21 cellular contexts compared by ENCODE assay signal in genomic region chr2:2808551-2809058, GRCh38.
DNase-seq lines count a peak whose midpoint lies in the region; ATAC-seq and TF ChIP-seq lines count a peak whose summit lies in the region.
"Had no signal": no experiment of that assay in that cellular context is flagged by ENCODE, and none has a peak within 500 bp of the region (broad histone marks: within the 10 kb centered on the region; RNA-seq: fewer than 3 reads in every experiment).

No MANE protein-coding gene starts in this region.

- H3K9me3 ChIP-seq in right atrium auricular region (peaks cover 0 to under 1% of the 10 kb centered on the region in 2 donors), left ventricle myocardium inferior (replicated peaks) (peaks cover 15% of the 10 kb centered on the region), esophagus muscularis mucosa (peaks cover 0 to 12% (median under 1%) of the 10 kb centered on the region in 4 donors), spleen (peaks cover 0 to 20% (median 9%) of the 10 kb centered on the region in 8 donors)
- H3K9me3 ChIP-seq: A549, BE2C, HAP-1 had no signal

- DNase-seq in right atrium auricular region (ENCODE audit: low spot score) = peak; percentile 21
- no peak for DNase-seq in left ventricle myocardium inferior
- DNase-seq in esophagus muscularis mucosa (ENCODE audit: extremely low spot score) = peak; percentile 91
- DNase-seq in spleen = peak; percentile 45
- no peak for DNase-seq in NCI-H1436 treated with DMSO at 0.1 percent for 48 hours (lab: John Stamatoyannopoulos, UW)
- no peak for DNase-seq in effector CD4-positive, alpha-beta T cell
- DNase-seq: 8988T; ACHN; AML-193; BE2C; CD4-positive, alpha-beta T cell; CD8-positive, alpha-beta memory T cell; DMS53; DMS79 treated with DMSO at 0.1 percent for 48 hours; GF-D8; HFFc6 had no signal

- no peak for ATAC-seq in HG02973 (IDR thresholded peaks at IDR 0.05; ENCODE audit: unreplicated experiment)
- ATAC-seq: A549, GM23338 had no signal

- WGBS in esophagus muscularis mucosa = 68% methylated on average over 6 of the region's 7 CpGs
- WGBS in spleen, 5 donors = 68 to 78% (median 71%) methylated on average over 7 of the region's 7 CpGs

- H3K27me3 ChIP-seq in right atrium auricular region (no peaks in the 10 kb centered on the region), left ventricle myocardium inferior (ENCODE audit: low read depth) (peaks cover 9% of the 10 kb centered on the region), esophagus muscularis mucosa (no peaks in the 10 kb centered on the region), spleen (replicated peaks in 1 of 7) (no peaks in the 10 kb centered on the region)
- H3K27me3 ChIP-seq: BE2C; BLaER1 treated with 17β-estradiol and CSF1 and Interleukin-3, amounts not matched to agents 10 nM and 100 nM had no signal

- intact Hi-C loops in left ventricle myocardium inferior (cut with micrococcal nuclease) = no loop called here
- intact Hi-C loops in esophagus muscularis mucosa (cut with DNase I) = no loop called here
- intact Hi-C loops in spleen (cut with DNase I; ENCODE audit: low total_unique reads) = no loop called here

- TF ChIP-seq CTCF in right atrium auricular region (IDR thresholded peaks at IDR 0.05) (no peak), left ventricle myocardium inferior (IDR thresholded peaks at IDR 0.05; ENCODE audit: borderline replicate concordance) (no peak), esophagus muscularis mucosa (IDR thresholded peaks at IDR 0.05) (no peak), spleen (IDR thresholded peaks at IDR 0.05 in 8 of 11, conservative IDR thresholded peaks at IDR 0.05 in 3 of 11) (no peak)

- no peak for TF ChIP-seq EP300 in esophagus muscularis mucosa (IDR thresholded peaks at IDR 0.05)

- no peaks in the 10 kb centered on the region for H3K4me1 ChIP-seq in right atrium auricular region
- H3K4me1 ChIP-seq in left ventricle myocardium inferior = no peaks in the 10 kb centered on the region
- no peaks in the 10 kb centered on the region for H3K4me1 ChIP-seq in esophagus muscularis mucosa
- no peaks in the 10 kb centered on the region for H3K4me1 ChIP-seq in spleen
- H3K4me1 ChIP-seq: A549, BE2C, HAP-1 had no signal

- H3K4me3 ChIP-seq in right atrium auricular region = no peak overlapping the region
- no peak overlapping the region for H3K4me3 ChIP-seq in left ventricle myocardium inferior
- H3K4me3 ChIP-seq in esophagus muscularis mucosa = no peak overlapping the region
- H3K4me3 ChIP-seq in spleen = no peak overlapping the region
- H3K4me3 ChIP-seq: A549; BLaER1 treated with 17β-estradiol and CSF1 and Interleukin-3, amounts not matched to agents 10 nM and 100 nM; GM23338; HAP-1 had no signal

- TF ChIP-seq POLR2A in esophagus muscularis mucosa (IDR thresholded peaks at IDR 0.05; ENCODE audit: low read depth) = no peak
- no peak for TF ChIP-seq POLR2A in spleen (IDR thresholded peaks at IDR 0.05)

- H3K27ac ChIP-seq in right atrium auricular region (no peak overlapping the region), left ventricle myocardium inferior (replicated peaks) (no peak overlapping the region), esophagus muscularis mucosa (replicated peaks in 1 of 4) (no peak overlapping the region), spleen (no peak overlapping the region)
- H3K27ac ChIP-seq: A549; BLaER1 treated with 17β-estradiol and CSF1 and Interleukin-3, amounts not matched to agents 10 nM and 100 nM had no signal

- H3K36me3 ChIP-seq in right atrium auricular region (no peaks in the 10 kb centered on the region), left ventricle myocardium inferior (no peaks in the 10 kb centered on the region), esophagus muscularis mucosa (no peaks in the 10 kb centered on the region), spleen (no peaks in the 10 kb centered on the region)
- H3K36me3 ChIP-seq: BE2C; BLaER1 treated with 17β-estradiol and CSF1 and Interleukin-3, amounts not matched to agents 10 nM and 100 nM; HAP-1 had no signal

Comparison
In these comparisons a context has a peak if more than half of its experiments do, and no peak if none do; other contexts are left out.
1. DNase-seq: peak in right atrium auricular region (single experiment), esophagus muscularis mucosa (single experiment) and spleen (single experiment); none in left ventricle myocardium inferior (single experiment), NCI-H1436 treated with DMSO at 0.1 percent for 48 hours (single experiment) and effector CD4-positive, alpha-beta T cell (single experiment).